ENCODE assay signal across 19 cellular contexts in the genomic region with DNA sequence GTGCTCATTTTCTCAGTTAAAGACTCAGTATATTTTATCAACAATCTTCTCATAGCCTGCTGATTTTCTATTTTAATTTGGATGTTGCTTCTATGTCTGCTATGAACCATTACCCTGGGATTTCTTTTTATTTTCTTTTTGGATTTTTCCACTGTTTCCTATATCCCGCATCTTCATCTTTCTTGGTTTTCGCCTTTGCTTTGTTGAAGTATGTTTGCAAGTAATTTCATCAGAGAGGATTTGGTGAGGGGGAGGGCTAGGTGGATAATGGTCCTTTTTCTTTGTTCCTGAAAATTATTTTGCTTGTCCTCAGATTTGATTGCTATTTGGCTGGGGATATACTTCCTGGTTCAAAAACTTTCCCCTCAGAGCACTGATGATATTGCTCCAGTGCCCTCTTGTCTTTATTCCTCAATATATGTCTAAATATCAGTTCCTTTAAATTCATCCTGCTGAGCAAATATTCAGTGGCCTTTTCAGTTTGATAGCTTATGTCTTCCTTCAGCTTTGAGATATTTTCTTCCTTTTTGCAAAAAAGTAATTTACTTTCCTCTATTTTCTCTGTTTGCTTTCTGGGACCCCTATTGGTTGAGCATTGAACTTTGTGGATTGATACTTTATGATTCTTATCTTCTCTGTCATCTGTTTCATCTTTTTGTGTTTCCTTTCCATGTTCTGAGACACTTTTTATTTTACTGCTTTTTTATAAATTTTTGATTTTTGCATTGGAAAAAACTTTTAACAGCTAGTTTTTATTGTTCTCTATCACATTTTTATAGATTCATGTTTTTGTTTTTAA.
A peak's percentile ranks its signal among the peaks of the same experiment; 100 is the strongest.
DNase-seq lines count a peak whose midpoint lies in the region; ATAC-seq, FAIRE-seq and TF ChIP-seq lines count a peak whose summit lies in the region.
"Had no signal": no experiment of that assay in that cellular context is flagged by ENCODE, and none has a peak within 500 bp of the region (broad histone marks: within the 10 kb centered on the region; RNA-seq: fewer than 3 reads in every experiment).

No MANE protein-coding gene starts in this region.

- H3K4me3 Mint-ChIP-seq in chondrocyte (ENCODE audit: unreplicated experiment), result no peak overlapping the region
- H3K4me3 Mint-ChIP-seq: B cell; CD4-positive, alpha-beta memory T cell had no signal

- H3K4me1 ChIP-seq in effector memory CD4-positive, alpha-beta T cell (ENCODE audit: control insufficient read depth, insufficient read depth, low read length, poor library complexity, severe bottlenecking), result no peaks in the 10 kb centered on the region
- H3K4me1 ChIP-seq in sigmoid colon, result no peaks in the 10 kb centered on the region

- no peaks in the 10 kb centered on the region for H3K36me3 ChIP-seq in effector memory CD4-positive, alpha-beta T cell (ENCODE audit: control insufficient read depth, insufficient read depth, low read length)
- no peaks in the 10 kb centered on the region for H3K36me3 ChIP-seq in sigmoid colon

- peak; percentile 20 for TF ChIP-seq CTCF in chondrocyte (IDR thresholded peaks at IDR 0.05)
- TF ChIP-seq CTCF in sigmoid colon (IDR thresholded peaks at IDR 0.05), result no peak

- ATAC-seq in GM19351 (IDR thresholded peaks at IDR 0.05; ENCODE audit: unreplicated experiment), result no peak

- H3K27ac Mint-ChIP-seq in chondrocyte (ENCODE audit: unreplicated experiment), result peak overlapping the region; percentile 5
- H3K27ac Mint-ChIP-seq: B cell; CD4-positive, alpha-beta memory T cell had no signal

- no peak for TF ChIP-seq EP300 in sigmoid colon (IDR thresholded peaks at IDR 0.05)

- DNase-seq in H54 (ENCODE audit: insufficient read length, low spot score), result no peak
- DNase-seq in OCI-M1 (lab: John Stamatoyannopoulos, UW), result peak; percentile 7
- DNase-seq in chondrocyte (ENCODE audit: low spot score), result no peak
- no peak for DNase-seq in AG08395 (ENCODE audit: low spot score)
- no peak for DNase-seq in effector memory CD4-positive, alpha-beta T cell
- DNase-seq in sigmoid colon, result no peak
- DNase-seq: ACHN; C1 segment of cervical spinal cord; CD4-positive, alpha-beta memory T cell; DMS79 treated with DMSO at 0.1 percent for 48 hours; EL; HCEC 1CT had no signal

- FAIRE-seq in H54 (lab: Jason Lieb, UNC) (peak; percentile 64), islet of Langerhans (lab: Jason Lieb, UNC) (peak; percentile 51)
- FAIRE-seq: G401.6, GM12891, H1 had no signal

- no peaks in the 10 kb centered on the region for H3K27me3 ChIP-seq in effector memory CD4-positive, alpha-beta T cell (replicated peaks; ENCODE audit: control insufficient read depth, insufficient read depth, low read length, poor library complexity, severe bottlenecking)
- no peaks in the 10 kb centered on the region for H3K27me3 ChIP-seq in sigmoid colon

- intact Hi-C loops in sigmoid colon (cut with DNase I), result no loop called here

- TF ChIP-seq POLR2A in H54 (IDR thresholded peaks at IDR 0.05; ENCODE audit: low read depth, low read length) (no peak), sigmoid colon (IDR thresholded peaks at IDR 0.05) (no peak)

- no peak overlapping the region for H3K27ac ChIP-seq in effector memory CD4-positive, alpha-beta T cell (ENCODE audit: insufficient read depth, low read length, poor library complexity, severe bottlenecking)
- no peak overlapping the region for H3K27ac ChIP-seq in sigmoid colon
- H3K27ac ChIP-seq: HL-60 had no signal

- no peaks in the 10 kb centered on the region for H3K9me3 ChIP-seq in effector memory CD4-positive, alpha-beta T cell (ENCODE audit: control insufficient read depth, low read length)
- H3K9me3 ChIP-seq in sigmoid colon, result peaks cover 0 to 4% (median 0%) of the 10 kb centered on the region in 4 donors

- H3K4me3 ChIP-seq in effector memory CD4-positive, alpha-beta T cell (ENCODE audit: insufficient read depth, low read depth, low read length, poor library complexity, severe bottlenecking), result no peak overlapping the region
- H3K4me3 ChIP-seq in sigmoid colon, result no peak overlapping the region

- peaks cover 18% of the 10 kb centered on the region for H3K4me1 Mint-ChIP-seq in chondrocyte (ENCODE audit: low read depth)
- H3K4me1 Mint-ChIP-seq: B cell; CD4-positive, alpha-beta memory T cell had no signal

- H3K9me3 Mint-ChIP-seq in chondrocyte (ENCODE audit: low read depth), result peaks cover 28% of the 10 kb centered on the region

- H3K27me3 Mint-ChIP-seq in chondrocyte (ENCODE audit: low read depth), result no peaks in the 10 kb centered on the region
- H3K27me3 Mint-ChIP-seq: B cell had no signal

- peaks cover 7% of the 10 kb centered on the region for H3K36me3 Mint-ChIP-seq in chondrocyte (ENCODE audit: low read depth)
- H3K36me3 Mint-ChIP-seq: CD4-positive, alpha-beta memory T cell had no signal

- 95 to 98% methylated on average over 2 of the region's 2 CpGs for WGBS in sigmoid colon, 2 donors
